ENCODE assay signal across 15 cellular contexts in the genomic region with DNA sequence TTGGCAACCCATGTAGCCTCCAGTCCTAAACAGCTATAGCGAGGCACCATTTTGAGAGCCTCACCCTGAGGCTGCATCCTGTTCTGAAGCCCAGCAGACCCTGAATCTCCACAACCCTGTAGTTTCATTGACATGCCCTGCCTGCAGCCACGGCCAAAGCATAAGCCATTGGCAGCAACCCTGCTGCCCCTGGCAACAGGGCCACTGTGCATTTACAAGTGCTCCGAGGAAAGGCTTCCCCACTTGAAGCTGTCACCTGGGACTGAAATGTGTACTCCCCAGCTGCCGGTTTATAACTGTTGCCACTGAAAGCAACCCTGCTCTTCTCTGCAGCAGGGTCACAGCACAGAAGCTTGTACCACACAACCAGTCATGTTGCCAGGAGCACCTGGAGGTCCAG.
"Had no signal": no experiment of that assay in that cellular context is flagged by ENCODE, and none has a peak within 500 bp of the region (broad histone marks: within the 10 kb centered on the region; RNA-seq: fewer than 3 reads in every experiment).

No MANE protein-coding gene starts in this region.

- H3K27me3 ChIP-seq: breast epithelium, hepatocyte, right atrium auricular region, tibial artery, vagina had no signal

- H3K79me2 ChIP-seq: hepatocyte, parathyroid adenoma had no signal

- DNase-seq: activated CD8-positive, alpha-beta memory T cell treated with anti-CD3 and anti-CD28 coated beads, Interleukin-2, amount 50 U/mL, for 4 hours; activated CD8-positive, alpha-beta T cell treated with anti-CD3 and anti-CD28 coated beads for 36 hours; activated naive CD8-positive, alpha-beta T cell treated with anti-CD3 and anti-CD28 coated beads, Interleukin-2, amount 10 ng/mL, durations not matched to agents 7 days and 5 days; anterior cingulate cortex; endodermal cell; erythroblast; left ventricle myocardium superior; tibial artery had no signal

- H3K4me3 ChIP-seq: breast epithelium, hepatocyte, right atrium auricular region, skin epidermis, tibial artery, vagina had no signal

- H3K27ac ChIP-seq: breast epithelium, hepatocyte, parathyroid adenoma, right atrium auricular region, skin epidermis, tibial artery, vagina had no signal

- H3K36me3 ChIP-seq: breast epithelium, right atrium auricular region, tibial artery, vagina had no signal

- H3K4me2 ChIP-seq: hepatocyte had no signal

- H3K9ac ChIP-seq: parathyroid adenoma had no signal

- ATAC-seq: activated CD8-positive, alpha-beta T cell treated with anti-CD3 and anti-CD28 coated beads for 36 hours; left ventricle myocardium superior; stimulated activated effector memory CD8-positive, alpha-beta T cell treated with anti-CD3 and anti-CD28 coated beads, Interleukin-12 subunit alpha, Interleukin-12 subunit beta, amount 100 ng/mL, for 72 hours had no signal

- H3K4me1 ChIP-seq: breast epithelium, parathyroid adenoma, right atrium auricular region, tibial artery, vagina had no signal

- H2AFZ ChIP-seq: hepatocyte, parathyroid adenoma had no signal

- H3K9me3 ChIP-seq: breast epithelium, right atrium auricular region, tibial artery, vagina had no signal
